ENCODE assay signal across 2 cellular contexts in genomic region chr22:50544078-50544745, GRCh38.
TF ChIP-seq lines count a peak whose summit lies in the region.

No MANE protein-coding gene starts in this region.

TF ChIP-seq in liver, 16 proteins besides CTCF, POLR2A, EP300 and RAD21:
- TF ChIP-seq YY1 (IDR thresholded peaks at IDR 0.05) = peak; percentile 48
- peak; percentile 26 for TF ChIP-seq HNF4A (conservative IDR thresholded peaks at IDR 0.05)
- TF ChIP-seq RXRA (IDR thresholded peaks at IDR 0.05) = peak in 1 of 2 donors; percentile 19
- peak; percentile 45 for TF ChIP-seq SP1 (IDR thresholded peaks at IDR 0.05)
- no peak for TF ChIP-seq NR2F2 (IDR thresholded peaks at IDR 0.05)
- TF ChIP-seq TAF1 (conservative IDR thresholded peaks at IDR 0.05) = no peak

TF ChIP-seq in HepG2, 621 proteins besides CTCF, POLR2A, EP300 and RAD21:
- TF ChIP-seq, protein P1, sequence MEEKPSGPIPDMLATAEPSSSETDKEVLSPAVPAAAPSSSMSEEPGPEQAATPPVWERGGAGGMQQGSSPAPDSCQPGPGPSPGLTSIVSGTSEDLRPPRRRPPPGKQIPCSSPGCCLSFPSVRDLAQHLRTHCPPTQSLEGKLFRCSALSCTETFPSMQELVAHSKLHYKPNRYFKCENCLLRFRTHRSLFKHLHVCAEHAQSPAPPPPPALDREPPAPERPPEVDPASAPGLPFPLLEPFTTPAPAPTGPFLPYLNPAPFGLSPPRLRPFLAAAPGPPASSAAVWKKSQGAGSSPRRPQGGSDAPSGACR (CRISPR knock-in tag; IDR thresholded peaks at IDR 0.05) = no peak
- TF ChIP-seq, protein P2, sequence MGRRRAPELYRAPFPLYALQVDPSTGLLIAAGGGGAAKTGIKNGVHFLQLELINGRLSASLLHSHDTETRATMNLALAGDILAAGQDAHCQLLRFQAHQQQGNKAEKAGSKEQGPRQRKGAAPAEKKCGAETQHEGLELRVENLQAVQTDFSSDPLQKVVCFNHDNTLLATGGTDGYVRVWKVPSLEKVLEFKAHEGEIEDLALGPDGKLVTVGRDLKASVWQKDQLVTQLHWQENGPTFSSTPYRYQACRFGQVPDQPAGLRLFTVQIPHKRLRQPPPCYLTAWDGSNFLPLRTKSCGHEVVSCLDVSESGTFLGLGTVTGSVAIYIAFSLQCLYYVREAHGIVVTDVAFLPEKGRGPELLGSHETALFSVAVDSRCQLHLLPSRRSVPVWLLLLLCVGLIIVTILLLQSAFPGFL (CRISPR knock-in tag; IDR thresholded peaks at IDR 0.05) = no peak
- TF ChIP-seq GABPB1 (CRISPR knock-in tag; IDR thresholded peaks at IDR 0.05) (no peak), SP2 (CRISPR knock-in tag; IDR thresholded peaks at IDR 0.05) (no peak), PTBP1 (IDR thresholded peaks at IDR 0.05; ENCODE audit: low read depth, low read length, poor library complexity, severe bottlenecking) (no peak), HES4 (CRISPR knock-in tag; IDR thresholded peaks at IDR 0.05; ENCODE audit: borderline replicate concordance) (no peak), ZBTB33 (CRISPR knock-in tag; IDR thresholded peaks at IDR 0.05) (no peak), RARA (CRISPR knock-in tag; IDR thresholded peaks at IDR 0.05) (no peak), ZHX1 (CRISPR knock-in tag; IDR thresholded peaks at IDR 0.05; ENCODE audit: low read depth) (no peak), GPBP1L1 (CRISPR knock-in tag; IDR thresholded peaks at IDR 0.05) (no peak)
- TF ChIP-seq, protein P3, sequence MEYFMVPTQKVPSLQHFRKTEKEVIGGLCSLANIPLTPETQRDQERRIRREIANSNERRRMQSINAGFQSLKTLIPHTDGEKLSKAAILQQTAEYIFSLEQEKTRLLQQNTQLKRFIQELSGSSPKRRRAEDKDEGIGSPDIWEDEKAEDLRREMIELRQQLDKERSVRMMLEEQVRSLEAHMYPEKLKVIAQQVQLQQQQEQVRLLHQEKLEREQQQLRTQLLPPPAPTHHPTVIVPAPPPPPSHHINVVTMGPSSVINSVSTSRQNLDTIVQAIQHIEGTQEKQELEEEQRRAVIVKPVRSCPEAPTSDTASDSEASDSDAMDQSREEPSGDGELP (IDR thresholded peaks at IDR 0.05; ENCODE audit: borderline replicate concordance, low read depth) = no peak
